Comparison of ENCODE assay signal across 20 cellular contexts in the genomic region with DNA sequence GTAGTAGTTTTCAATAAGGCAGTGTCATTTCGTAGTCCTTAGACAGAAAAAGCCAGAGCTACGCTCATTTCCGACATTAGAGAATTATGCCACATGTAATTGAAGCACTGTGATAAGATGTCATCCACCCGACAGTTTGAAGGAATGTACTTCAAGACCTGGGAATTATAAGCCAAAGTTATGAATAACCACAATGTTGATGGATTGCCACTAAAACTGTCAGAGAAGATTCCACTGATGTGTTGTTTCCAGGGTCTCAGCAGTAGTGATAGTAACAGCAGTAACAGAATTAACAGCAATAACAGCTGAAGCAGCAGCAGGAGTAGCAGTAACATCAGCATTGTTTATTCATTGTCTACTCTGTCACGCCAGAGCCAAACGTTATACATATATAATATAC. TPM values are rescaled to one million over a fixed set of nuclear protein-coding genes. Genes with fewer than 3 reads are reported as not detected.
DNase-seq lines count a peak whose midpoint lies in the region; ATAC-seq, FAIRE-seq and TF ChIP-seq lines count a peak whose summit lies in the region.
"Had no signal": no experiment of that assay in that cellular context is flagged by ENCODE, and none has a peak within 500 bp of the region (broad histone marks: within the 10 kb centered on the region; RNA-seq: fewer than 3 reads in every experiment).

No MANE protein-coding gene starts in this region.

- H3K4me2 ChIP-seq in A549, result no peak overlapping the region
- H3K4me2 ChIP-seq in GM23248 (ENCODE audit: unreplicated experiment), result no peak overlapping the region
- no peak overlapping the region for H3K4me2 ChIP-seq in HepG2 (ENCODE audit: low read depth, low read length)

- no peaks in the 10 kb centered on the region for H3K9me2 ChIP-seq in GM23248 (ENCODE audit: insufficient read depth)

- no peak for TF ChIP-seq CTCF in A549 (IDR thresholded peaks at IDR 0.05)
- TF ChIP-seq CTCF in HepG2 (CRISPR knock-in tag; IDR thresholded peaks at IDR 0.05), result no peak

- H3K9ac ChIP-seq in GM23248 (no peak overlapping the region), SK-N-MC (ENCODE audit: insufficient read length) (no peak overlapping the region), HepG2 (ENCODE audit: insufficient read depth, low read depth, low read length) (no peak overlapping the region)

- in situ Hi-C loops in GM23248 (cut with MboI), result loop anchor here (10.0 to 25.0 kb wide), 2 partner anchors 122 to 259 kb away; no protein-coding TSS in a partner anchor
- in situ Hi-C loops in HepG2 (cut with HindIII; ENCODE audit: extremely low pct_ligation_motif_present, low pct_unique_long_range_greater_than_20kb), result no loop called here

- intact Hi-C loops in HepG2 (cut with micrococcal nuclease; ENCODE audit: unreplicated experiment), result no loop called here

- H3F3A ChIP-seq in GM23248 (ENCODE audit: insufficient read depth), result no peaks in the 10 kb centered on the region

- FAIRE-seq in A549 (lab: Jason Lieb, UNC) (peak; percentile 89), HepG2 (lab: Jason Lieb, UNC) (no peak)
- FAIRE-seq: GM12878, RCC 7860 had no signal

- H3K36me3 ChIP-seq in GM23248 (ENCODE audit: low read depth) (no peaks in the 10 kb centered on the region), SK-N-MC (ENCODE audit: insufficient read depth, low read length) (0 out of 2 replicates have a peak, but pooled peaks cover 4% of the 10 kb centered on the region), HepG2 (replicated peaks in 1 of 2; ENCODE audit: control insufficient read depth in 1 of 2, insufficient read depth in 2 of 2, low read length in 2 of 2) (no peaks in the 10 kb centered on the region)
- H3K36me3 ChIP-seq: SJSA1 had no signal

- H3K4me1 ChIP-seq in A549 (no peaks in the 10 kb centered on the region), GM23248 (ENCODE audit: insufficient read depth) (no peaks in the 10 kb centered on the region), HepG2 (ENCODE audit: insufficient read depth, low read length) (peaks cover 13% of the 10 kb centered on the region)
- H3K4me1 ChIP-seq: SJSA1 had no signal

- H3K9me3 ChIP-seq in A549, result no peaks in the 10 kb centered on the region
- H3K9me3 ChIP-seq in GM23248 (ENCODE audit: low read depth), result no peaks in the 10 kb centered on the region
- no peaks in the 10 kb centered on the region for H3K9me3 ChIP-seq in SK-N-MC (ENCODE audit: low read depth, low read length)
- no peaks in the 10 kb centered on the region for H3K9me3 ChIP-seq in HepG2 (ENCODE audit: low read length)
- H3K9me3 ChIP-seq: SJSA1 had no signal

- H3K27ac ChIP-seq in A549 (no peak overlapping the region), GM23248 (no peak overlapping the region), SK-N-MC (no peak overlapping the region), HepG2 (ENCODE audit: extremely low read length, insufficient read depth, low read length) (no peak overlapping the region)
- H3K27ac ChIP-seq: SJSA1 had no signal

- no peaks in the 10 kb centered on the region for H4K20me1 ChIP-seq in GM23248 (ENCODE audit: insufficient read depth)
- H4K20me1 ChIP-seq in HepG2 (ENCODE audit: insufficient read depth, low read length), result no peaks in the 10 kb centered on the region

- no peak for TF ChIP-seq EP300 in A549 (IDR thresholded peaks at IDR 0.05)
- no peak for TF ChIP-seq EP300 in HepG2 (IDR thresholded peaks at IDR 0.05; ENCODE audit: low read depth in 2 of 2, low read length in 2 of 2)
- TF ChIP-seq EP300 in HepG2 (CRISPR knock-in tag; IDR thresholded peaks at IDR 0.05; ENCODE audit: borderline replicate concordance), result no peak

- 93% methylated on average over 6 of the region's 6 CpGs for WGBS in A549 (ENCODE audit: missing lambda C conversion rate)
- 15 to 16% methylated on average over 6 of the region's 6 CpGs for WGBS in GM23248 (ENCODE audit: low coverage in 1 of 2, low lambda C conversion rate in 2 of 2, missing lambda C conversion rate in 2 of 2), 2 experiments
- 91% methylated on average over 6 of the region's 6 CpGs for WGBS in HepG2 (ENCODE audit: low lambda C conversion rate)

- POLR2A ChIA-PET in A549 (lab: Yijun Ruan, JAX) (interaction anchor here (0.7 kb wide), 1 partner anchor 608 kb away, joined by 4 read pairs; no protein-coding TSS in a partner anchor), HepG2 (lab: Yijun Ruan, JAX) (no interaction called here)

- CTCF ChIA-PET in A549 (lab: Yijun Ruan, JAX), result interaction anchor here (2.0 kb wide), 1 partner anchor 118 kb away, joined by 10 read pairs; no protein-coding TSS in a partner anchor
- CTCF ChIA-PET in HepG2 (lab: Yijun Ruan, JAX; ENCODE audit: low intra/inter-chr PET ratio, low total read pairs), result no interaction called here

- TF ChIP-seq RAD21 in A549 (conservative IDR thresholded peaks at IDR 0.05 in 1 of 2, IDR thresholded peaks at IDR 0.05 in 1 of 2) (no peak), HepG2 (CRISPR knock-in tag; IDR thresholded peaks at IDR 0.05) (no peak)

- H3K4me3 ChIP-seq in A549 (no peak overlapping the region), GM23248 (no peak overlapping the region), SK-N-MC (no peak overlapping the region), HepG2 (replicated peaks in 1 of 3; ENCODE audit: insufficient read depth in 1 of 3, low read depth in 2 of 3, low read length in 3 of 3) (no peak overlapping the region)
- H3K4me3 ChIP-seq: GM12878, SJSA1 had no signal

- DNase-seq in A549 (ENCODE audit: low read depth in 1 of 2, low spot score in 1 of 2) (no peak), GM23248 (peak; percentile 6), SK-N-MC (ENCODE audit: low read depth, low spot score) (peak; percentile 16), iris pigment epithelial cell (ENCODE audit: low read depth) (peak; percentile 3), HepG2 (ENCODE audit: low spot score) (no peak), hippocampal formation (lab: John Stamatoyannopoulos, UW) (no peak), NCI-H82 treated with DMSO at 0.1 percent for 48 hours (lab: John Stamatoyannopoulos, UW; ENCODE audit: unreplicated experiment) (no peak), D341Med (ENCODE audit: low spot score) (no peak)
- DNase-seq: 8988T; CD4-positive, CD25-positive, alpha-beta regulatory T cell; DMS79; H7; NCI-H1105 treated with DMSO at 0.1 percent for 48 hours; NCI-H2081; NCI-H2171 treated with DMSO at 0.1 percent for 48 hours; NCI-H524 treated with DMSO at 0.1 percent for 48 hours; OCI-M1 had no signal

- no peak for ATAC-seq in A549
- ATAC-seq in HepG2, result no peak
- ATAC-seq: GM12878 had no signal

- H2AFZ ChIP-seq in GM23248, result no peak overlapping the region
- no peak overlapping the region for H2AFZ ChIP-seq in HepG2 (ENCODE audit: low read length)

- TF ChIP-seq POLR2A in A549 (IDR thresholded peaks at IDR 0.05; ENCODE audit: low read length) (no peak), HepG2 (IDR thresholded peaks at IDR 0.05; ENCODE audit: insufficient read depth in 1 of 2, low read depth in 2 of 2, low read length in 2 of 2) (no peak)

- no peaks in the 10 kb centered on the region for H3K79me2 ChIP-seq in GM23248 (ENCODE audit: insufficient read depth)
- H3K79me2 ChIP-seq in HepG2 (ENCODE audit: insufficient read depth, low read length), result no peaks in the 10 kb centered on the region

- H3K27me3 ChIP-seq in GM23248 (replicated peaks; ENCODE audit: insufficient read depth) (no peaks in the 10 kb centered on the region), HepG2 (ENCODE audit: control insufficient read depth in 1 of 2, insufficient read depth in 2 of 2, low read length in 2 of 2) (no peaks in the 10 kb centered on the region)
- H3K27me3 ChIP-seq: SJSA1 had no signal

- BruUV-seq in HepG2 (replicated peaks; lab: Mats Ljungman, UMichigan), result no TSS peak

RNA-seq across cellular contexts. Expression of a gene that starts 24.7 kb away (rescaled TPM):
- polyA plus RNA-seq in A549 (2011; rRNA removed), result 0.31 and 0.50 TPM in 2 replicates
- polyA plus RNA-seq in A549 (2012; cell fraction: cytosol; rRNA removed), result 0.21 and 0.25 TPM in 2 replicates
- polyA plus RNA-seq in A549 (2012; cell fraction: nucleus; rRNA removed), result 0.22 TPM in 1 of 2 replicates, not detected in the other
- 0.09 to 0.32 TPM (median 0.12 TPM) in 3 replicates for polyA plus RNA-seq in A549 (2017; fragmentation: RNase III; extraction: RNeasy Plus Mini Kit Qiagen cat#74134 plus additional on column Dnase treatment)
- 0.74 TPM in 1 of 2 replicates, not detected in the other for polyA minus RNA-seq in A549 (2011; rRNA and poly(A)+ RNA removed)
- total RNA-seq in GM23248 (2014; rRNA removed; shearing (Covaris generic)), result 3.3 and 5.8 TPM in 2 replicates
- polyA plus RNA-seq in GM23248 (2016; fragmentation: Nextera tagmentation; extraction: Ambion mirVana), result 1.5 and 2.3 TPM in 2 replicates
- not detected in 2 replicates for total RNA-seq in HepG2 (2016; rRNA removed; fragmentation: Illumina TruSeq; extraction: Trizol)
- not detected in 2 replicates for total RNA-seq in HepG2 (2016; cell fraction: cytosol; rRNA removed; fragmentation: Illumina TruSeq; extraction: Trizol; ENCODE audit: low read depth)
- total RNA-seq in HepG2 (2016; cell fraction: insoluble cytoplasmic fraction; rRNA removed; fragmentation: Illumina TruSeq; extraction: Trizol), result not detected in 2 replicates
- total RNA-seq in HepG2 (2016; cell fraction: membrane; rRNA removed; fragmentation: Illumina TruSeq; extraction: Trizol), result not detected in 2 replicates
- not detected in 2 replicates for total RNA-seq in HepG2 (2016; cell fraction: nucleus; rRNA removed; fragmentation: Illumina TruSeq; extraction: Trizol)
- 0.18 and 0.26 TPM in 2 replicates for polyA plus RNA-seq in HepG2 (2011; rRNA removed)
- 0.24 and 0.42 TPM in 2 replicates for polyA plus RNA-seq in HepG2 (2011; cell fraction: cytosol; rRNA removed)
- 0.26 TPM in 1 of 2 replicates, not detected in the other for polyA plus RNA-seq in HepG2 (2011; cell fraction: nucleus; rRNA removed)
- not detected in 2 replicates for polyA plus RNA-seq in HepG2 (2012)
- polyA plus RNA-seq in HepG2 (2016; cell fraction: cytosol; fragmentation: Illumina TruSeq; extraction: Trizol; ENCODE audit: low read depth), result not detected in 2 replicates
- polyA plus RNA-seq in HepG2 (2016; cell fraction: insoluble cytoplasmic fraction; fragmentation: Illumina TruSeq; extraction: Trizol; ENCODE audit: low read depth), result not detected in 2 replicates
- polyA plus RNA-seq in HepG2 (2016; cell fraction: membrane; fragmentation: Illumina TruSeq; extraction: Trizol; ENCODE audit: low read depth), result not detected in 2 replicates
- polyA plus RNA-seq in HepG2 (2016; cell fraction: nucleus; fragmentation: Illumina TruSeq; extraction: Trizol; ENCODE audit: insufficient read depth, low read depth), result not detected in 2 replicates
- polyA minus RNA-seq in HepG2 (2011; rRNA and poly(A)+ RNA removed; ENCODE audit: low replicate concordance), result not detected in 2 replicates
- polyA minus RNA-seq in HepG2 (2011; cell fraction: cytosol; rRNA and poly(A)+ RNA removed), result not detected in 2 replicates
- 0.39 TPM in 1 of 2 replicates, not detected in the other for polyA minus RNA-seq in HepG2 (2011; cell fraction: nucleus; rRNA and poly(A)+ RNA removed)
- total RNA-seq: H7 had no signal

RNA-seq across cellular contexts. Expression of a gene that starts 30.8 kb away (rescaled TPM):
- 76.9 and 103 TPM in 2 replicates for polyA plus RNA-seq in A549 (2011; rRNA removed)
- 63.7 and 67.6 TPM in 2 replicates for polyA plus RNA-seq in A549 (2012; cell fraction: cytosol; rRNA removed)
- polyA plus RNA-seq in A549 (2012; cell fraction: nucleus; rRNA removed), result 31.7 and 57.8 TPM in 2 replicates
- 84.3 to 90.2 TPM (median 86.8 TPM) in 3 replicates for polyA plus RNA-seq in A549 (2017; fragmentation: RNase III; extraction: RNeasy Plus Mini Kit Qiagen cat#74134 plus additional on column Dnase treatment)
- 38.4 and 42.2 TPM in 2 replicates for polyA minus RNA-seq in A549 (2011; rRNA and poly(A)+ RNA removed)
- 14.4 and 14.6 TPM in 2 replicates for total RNA-seq in GM23248 (2014; rRNA removed; shearing (Covaris generic))
- polyA plus RNA-seq in GM23248 (2016; fragmentation: Nextera tagmentation; extraction: Ambion mirVana), result 22.5 and 24.3 TPM in 2 replicates
- 46.9 and 69.3 TPM in 2 replicates for total RNA-seq in HepG2 (2016; rRNA removed; fragmentation: Illumina TruSeq; extraction: Trizol)
- 12.3 and 17.1 TPM in 2 replicates for total RNA-seq in HepG2 (2016; cell fraction: cytosol; rRNA removed; fragmentation: Illumina TruSeq; extraction: Trizol; ENCODE audit: low read depth)
- total RNA-seq in HepG2 (2016; cell fraction: insoluble cytoplasmic fraction; rRNA removed; fragmentation: Illumina TruSeq; extraction: Trizol), result 48.7 and 65.5 TPM in 2 replicates
- total RNA-seq in HepG2 (2016; cell fraction: membrane; rRNA removed; fragmentation: Illumina TruSeq; extraction: Trizol), result 23.7 and 29.4 TPM in 2 replicates
- total RNA-seq in HepG2 (2016; cell fraction: nucleus; rRNA removed; fragmentation: Illumina TruSeq; extraction: Trizol), result 47.2 and 56.1 TPM in 2 replicates
- 35.0 and 42.8 TPM in 2 replicates for polyA plus RNA-seq in HepG2 (2011; rRNA removed)
- 37.1 and 44.4 TPM in 2 replicates for polyA plus RNA-seq in HepG2 (2011; cell fraction: cytosol; rRNA removed)
- 11.8 and 14.9 TPM in 2 replicates for polyA plus RNA-seq in HepG2 (2011; cell fraction: nucleus; rRNA removed)
- polyA plus RNA-seq in HepG2 (2012), result 35.1 and 40.3 TPM in 2 replicates
- 24.7 and 26.6 TPM in 2 replicates for polyA plus RNA-seq in HepG2 (2016; cell fraction: cytosol; fragmentation: Illumina TruSeq; extraction: Trizol; ENCODE audit: low read depth)
- 85.8 and 88.7 TPM in 2 replicates for polyA plus RNA-seq in HepG2 (2016; cell fraction: insoluble cytoplasmic fraction; fragmentation: Illumina TruSeq; extraction: Trizol; ENCODE audit: low read depth)
- polyA plus RNA-seq in HepG2 (2016; cell fraction: membrane; fragmentation: Illumina TruSeq; extraction: Trizol; ENCODE audit: low read depth), result 26.3 and 31.8 TPM in 2 replicates
- polyA plus RNA-seq in HepG2 (2016; cell fraction: nucleus; fragmentation: Illumina TruSeq; extraction: Trizol; ENCODE audit: insufficient read depth, low read depth), result 67.7 and 76.4 TPM in 2 replicates
- polyA minus RNA-seq in HepG2 (2011; rRNA and poly(A)+ RNA removed; ENCODE audit: low replicate concordance), result 13.9 and 27.6 TPM in 2 replicates
- polyA minus RNA-seq in HepG2 (2011; cell fraction: cytosol; rRNA and poly(A)+ RNA removed), result 21.3 and 25.6 TPM in 2 replicates
- polyA minus RNA-seq in HepG2 (2011; cell fraction: nucleus; rRNA and poly(A)+ RNA removed), result 11.3 and 13.1 TPM in 2 replicates

Comparison
In these comparisons a context has a peak if more than half of its experiments do, and no peak if none do; other contexts are left out.
1. DNase-seq: peak in GM23248 (single experiment), SK-N-MC (single experiment) and iris pigment epithelial cell (single experiment); none in A549 (0 of 2), HepG2 (single experiment), hippocampal formation (0 of 2), NCI-H82 treated with DMSO at 0.1 percent for 48 hours (single experiment) and D341Med (single experiment).